14 cellular contexts compared by ENCODE assay signal in the genomic region with DNA sequence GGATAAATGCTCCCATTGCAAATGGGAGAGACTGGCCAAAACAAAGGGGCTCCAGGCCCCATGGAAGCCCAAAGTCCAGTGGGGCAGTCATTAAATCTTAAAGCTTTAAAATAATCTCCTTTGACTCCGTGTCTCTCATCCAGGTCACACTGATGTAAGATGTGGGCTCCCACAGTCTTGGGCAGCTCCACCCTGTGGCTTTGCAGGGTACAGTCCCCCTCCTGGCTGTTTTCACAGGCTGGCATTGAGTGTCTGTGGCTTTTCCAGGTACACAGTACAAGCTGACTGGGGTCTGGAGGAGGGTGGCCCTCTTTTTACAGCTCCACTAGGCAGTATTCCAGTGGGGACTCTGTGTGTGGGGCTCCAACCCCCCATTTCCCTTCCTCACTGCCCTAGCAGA. TPM values are rescaled to one million over a fixed set of nuclear protein-coding genes. Genes with fewer than 3 reads are reported as not detected.
DNase-seq lines count a peak whose midpoint lies in the region; ATAC-seq and TF ChIP-seq lines count a peak whose summit lies in the region.
"Had no signal": no experiment of that assay in that cellular context is flagged by ENCODE, and none has a peak within 500 bp of the region (broad histone marks: within the 10 kb centered on the region; RNA-seq: fewer than 3 reads in every experiment).

No MANE protein-coding gene starts in this region.

- in situ Hi-C loops in mammary epithelial cell (cut with MboI; ENCODE audit: low sequenced_read_pairs in 2 of 2) = no loop called here

- no peaks in the 10 kb centered on the region for H4K20me1 ChIP-seq in mammary epithelial cell (ENCODE audit: insufficient read depth, low read length)

- ATAC-seq in T-helper 17 cell = no peak
- ATAC-seq in foreskin keratinocyte = no peak
- no peak for ATAC-seq in aorta (ENCODE audit: low FRiP score)

- no peak overlapping the region for H3K9ac ChIP-seq in mammary epithelial cell (ENCODE audit: insufficient read depth, low read length)

- TF ChIP-seq CTCF in AG10803 (conservative IDR thresholded peaks at IDR 0.05; ENCODE audit: low read length) (peak; percentile 16; the same call in 1 of the 2 replicates), GM12874 (IDR thresholded peaks at IDR 0.05; ENCODE audit: insufficient read depth, low read depth, low read length) (peak; percentile 34; the same call in 1 of the 2 replicates), foreskin keratinocyte (conservative IDR thresholded peaks at IDR 0.05) (peak; percentile 28), mammary epithelial cell (conservative IDR thresholded peaks at IDR 0.05 in 1 of 2, IDR thresholded peaks at IDR 0.05 in 1 of 2; ENCODE audit: extremely low read depth in 1 of 2, insufficient read depth in 1 of 2, low read depth in 1 of 2, low read length in 2 of 2) (peak in 1 of 2 donors; percentile 16)

- H3K4me3 Mint-ChIP-seq in T-helper 17 cell = no peak overlapping the region
- H3K4me3 Mint-ChIP-seq: activated naive CD8-positive, alpha-beta T cell; CD4-positive, alpha-beta memory T cell had no signal

- CTCF ChIA-PET in mammary epithelial cell (lab: Charles Lee; ENCODE audit: low non-redundant PET) = no interaction called here

- no peaks in the 10 kb centered on the region for H3K36me3 Mint-ChIP-seq in T-helper 17 cell (ENCODE audit: low read depth)
- H3K36me3 Mint-ChIP-seq: activated naive CD8-positive, alpha-beta T cell had no signal

- H3K36me3 ChIP-seq in mammary epithelial cell (ENCODE audit: insufficient read depth, low read length) = peaks cover 3% of the 10 kb centered on the region
- peaks cover 0 to 4% of the 10 kb centered on the region in 2 donors for H3K36me3 ChIP-seq in aorta (ENCODE audit: control insufficient read depth in 1 of 2, insufficient read depth in 2 of 2, low read length in 1 of 2)

- DNase-seq in AG10803 (ENCODE audit: low read depth) = no peak
- DNase-seq in T-helper 17 cell = no peak
- DNase-seq in foreskin keratinocyte = no peak
- DNase-seq in C1 segment of cervical spinal cord (lab: John Stamatoyannopoulos, UW) = no peak
- DNase-seq in mammary epithelial cell = no peak
- DNase-seq in SW480 (ENCODE audit: low spot score) = no peak
- DNase-seq in aorta = no peak
- DNase-seq: hippocampal formation, midbrain, NCI-H2081 treated with DMSO at 0.1 percent for 48 hours had no signal

- no peak overlapping the region for H3K4me3 ChIP-seq in AG10803 (ENCODE audit: low read length)
- no peak overlapping the region for H3K4me3 ChIP-seq in mammary epithelial cell (replicated peaks in 1 of 3; ENCODE audit: insufficient read depth in 1 of 3, low read depth in 2 of 3, low read length in 3 of 3)
- no peak overlapping the region for H3K4me3 ChIP-seq in aorta (ENCODE audit: low read length in 2 of 2)
- H3K4me3 ChIP-seq: thoracic aorta had no signal

- H2AFZ ChIP-seq in mammary epithelial cell (ENCODE audit: low read depth, low read length) = no peak overlapping the region

- H3K27me3 ChIP-seq in foreskin keratinocyte = no peaks in the 10 kb centered on the region
- H3K27me3 ChIP-seq in mammary epithelial cell (ENCODE audit: insufficient read depth, low read length) = no peaks in the 10 kb centered on the region
- H3K27me3 ChIP-seq in aorta (ENCODE audit: control insufficient read depth in 1 of 2, insufficient read depth in 2 of 2, low read length in 1 of 2) = no peaks in the 10 kb centered on the region

- peaks cover 5% of the 10 kb centered on the region for H3K4me1 Mint-ChIP-seq in T-helper 17 cell

- intact Hi-C loops in mammary epithelial cell (cut with micrococcal nuclease) = no loop called here
- intact Hi-C loops in aorta (cut with DNase I) = no loop called here

- no peaks in the 10 kb centered on the region for H3K9me3 ChIP-seq in T-helper 17 cell (ENCODE audit: control insufficient read depth, low read length, poor library complexity, severe bottlenecking)
- no peaks in the 10 kb centered on the region for H3K9me3 ChIP-seq in mammary epithelial cell (replicated peaks; ENCODE audit: insufficient read depth, low read length)
- H3K9me3 ChIP-seq in aorta (ENCODE audit: control insufficient read depth, low read length) = no peaks in the 10 kb centered on the region
- H3K9me3 ChIP-seq: thoracic aorta had no signal

- no peaks in the 10 kb centered on the region for H3K79me2 ChIP-seq in mammary epithelial cell (ENCODE audit: insufficient read depth, low read length)

- H3K27ac Mint-ChIP-seq in T-helper 17 cell = peak overlapping the region; percentile 29
- H3K27ac Mint-ChIP-seq: activated naive CD8-positive, alpha-beta T cell had no signal

- dilution Hi-C loops in mammary epithelial cell (cut with HindIII; ENCODE audit: low sequenced_read_pairs) = loop anchor here (5.0 kb wide), 1 partner anchor 98 kb away; the partner anchor contains the start of gene CYFIP1

- H3K27me3 Mint-ChIP-seq in T-helper 17 cell = no peaks in the 10 kb centered on the region
- H3K27me3 Mint-ChIP-seq: activated naive CD8-positive, alpha-beta T cell; CD4-positive, alpha-beta memory T cell had no signal

- no peak overlapping the region for H3K27ac ChIP-seq in foreskin keratinocyte
- no peak overlapping the region for H3K27ac ChIP-seq in mammary epithelial cell (ENCODE audit: insufficient read depth, low read depth, low read length)
- no peak overlapping the region for H3K27ac ChIP-seq in aorta (ENCODE audit: low read depth in 1 of 2, low read length in 2 of 2)
- H3K27ac ChIP-seq: thoracic aorta had no signal

- H3K4me1 ChIP-seq in foreskin keratinocyte (peaks cover 7% of the 10 kb centered on the region), mammary epithelial cell (ENCODE audit: insufficient read depth, low read length) (peaks cover 10% of the 10 kb centered on the region), aorta (ENCODE audit: control insufficient read depth in 1 of 2, insufficient read depth in 2 of 2, low read length in 2 of 2) (no peaks in the 10 kb centered on the region)

- no peak overlapping the region for H3K4me2 ChIP-seq in mammary epithelial cell (ENCODE audit: insufficient read depth, low read depth, low read length)

- 80% methylated on average over 1 of the region's 1 CpG for WGBS in mammary epithelial cell (ENCODE audit: low coverage, missing lambda C conversion rate)
- 39 to 52% methylated on average over 1 of the region's 1 CpG for WGBS in aorta, 2 donors

- BruUV-seq in mammary epithelial cell (replicated peaks; lab: Mats Ljungman, UMichigan) = no TSS peak

RNA-seq across cellular contexts. Expression of gene NIPA2, which starts 45.9 kb away (rescaled TPM):
- total RNA-seq in T-helper 17 cell = 10 to 100 TPM; 32.0 to 34.5 TPM
- total RNA-seq in foreskin keratinocyte = 69.3 and 70.0 TPM in 2 replicates
- polyA plus RNA-seq in foreskin keratinocyte = 39.1 and 44.3 TPM in 2 replicates
- 10 to 100 TPM; 58.5 to 61.9 TPM for total RNA-seq in mammary epithelial cell
- 41.3 TPM for polyA plus RNA-seq in mammary epithelial cell
- 72.1 TPM for polyA minus RNA-seq in mammary epithelial cell
- total RNA-seq in aorta = 10 to 100 TPM; 28.3 to 30.1 TPM
- polyA plus RNA-seq in aorta = 10 to 100 TPM in 1 of 2 donors, 1 to 10 TPM in 1; 5.9 to 11.6 TPM
